ENCODE assay signal across 1 cellular context in the genomic region with DNA sequence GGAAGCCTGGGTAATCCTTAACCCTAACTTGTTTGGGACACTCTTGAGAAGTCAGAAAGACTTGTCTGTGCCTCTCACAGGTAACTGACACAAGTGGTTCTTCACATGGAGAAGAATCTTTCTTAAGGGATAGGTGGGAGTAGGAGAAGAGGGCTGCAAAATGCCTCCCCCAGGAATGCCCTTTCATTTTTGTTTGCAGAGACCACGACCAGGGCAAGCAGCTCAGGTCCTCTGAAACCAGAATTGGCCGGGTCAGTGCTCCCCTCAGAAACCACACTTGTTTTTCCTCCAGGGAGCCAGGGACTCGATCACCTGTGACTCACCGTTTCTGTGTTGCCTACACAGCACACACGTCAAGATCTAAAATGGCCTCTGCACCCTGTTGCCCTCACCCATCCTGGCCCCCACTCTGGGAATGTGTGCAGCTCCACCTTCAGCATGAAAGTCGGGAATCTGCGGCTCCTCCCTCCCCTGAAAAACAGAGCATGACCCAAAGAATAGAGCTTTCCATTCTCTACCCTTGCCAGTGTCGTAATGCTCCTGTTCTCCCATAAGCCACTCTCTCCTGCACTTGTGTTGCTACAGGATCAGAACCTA.
TF ChIP-seq lines count a peak whose summit lies in the region.

No MANE protein-coding gene starts in this region.

TF ChIP-seq in HepG2, 621 proteins besides CTCF, POLR2A, EP300 and RAD21 (continued from another document and continues in another):
- TF ChIP-seq ETV6 (CRISPR knock-in tag; conservative IDR thresholded peaks at IDR 0.05) (no peak), SALL2 (CRISPR knock-in tag; IDR thresholded peaks at IDR 0.05) (no peak), MAFF (IDR thresholded peaks at IDR 0.05; ENCODE audit: low read depth, low read length) (0 out of 2 replicates have a peak, but pooled peaks have one; percentile 17), TOE1 (CRISPR knock-in tag; IDR thresholded peaks at IDR 0.05) (no peak), ZNF337 (CRISPR knock-in tag; IDR thresholded peaks at IDR 0.05; ENCODE audit: borderline replicate concordance, low read depth) (no peak), ASH2L (IDR thresholded peaks at IDR 0.05; ENCODE audit: insufficient read length, low read depth, low read length) (peak; percentile 60), MTA3 (CRISPR knock-in tag; IDR thresholded peaks at IDR 0.05) (no peak), ZNF572 (CRISPR knock-in tag; IDR thresholded peaks at IDR 0.05) (no peak), CCAR2 (optimal IDR thresholded peaks at IDR 0.05; ENCODE audit: low read depth, low read length) (no peak), ZNF878 (CRISPR knock-in tag; IDR thresholded peaks at IDR 0.05) (peak; percentile 75; the same call in 1 of the 2 replicates), ZNF460 (CRISPR knock-in tag; IDR thresholded peaks at IDR 0.05; ENCODE audit: borderline replicate concordance) (no peak), NR3C1 (CRISPR knock-in tag; IDR thresholded peaks at IDR 0.05) (no peak), SNAPC4 (CRISPR knock-in tag; IDR thresholded peaks at IDR 0.05) (no peak), TOPORS (CRISPR knock-in tag; IDR thresholded peaks at IDR 0.05) (no peak), MLLT10 (CRISPR knock-in tag; IDR thresholded peaks at IDR 0.05) (no peak), DPF2 (CRISPR knock-in tag; IDR thresholded peaks at IDR 0.05; ENCODE audit: borderline replicate concordance, low read depth) (peak; percentile 45; the same call in 1 of the 2 replicates), MBNL3 (CRISPR knock-in tag; conservative IDR thresholded peaks at IDR 0.05) (no peak), ZNF607 (CRISPR knock-in tag; IDR thresholded peaks at IDR 0.05; ENCODE audit: borderline replicate concordance) (peak; percentile 49; the same call in 1 of the 2 replicates), POLR2AphosphoS2 (IDR thresholded peaks at IDR 0.05; ENCODE audit: low read depth, low read length) (no peak), POGK (CRISPR knock-in tag; conservative IDR thresholded peaks at IDR 0.05) (no peak), PRDM4 (CRISPR knock-in tag; IDR thresholded peaks at IDR 0.05; ENCODE audit: borderline replicate concordance) (no peak), DMAP1 (CRISPR knock-in tag; IDR thresholded peaks at IDR 0.05) (no peak), NR2F6 (IDR thresholded peaks at IDR 0.05) (0 out of 2 replicates have a peak, but pooled peaks have one; percentile 50), NR2F6 (CRISPR knock-in tag; IDR thresholded peaks at IDR 0.05) (peak; percentile 79), SP2 (CRISPR knock-in tag; IDR thresholded peaks at IDR 0.05) (no peak), ZNF17 (CRISPR knock-in tag; IDR thresholded peaks at IDR 0.05) (no peak), JUNB (CRISPR knock-in tag; IDR thresholded peaks at IDR 0.05; ENCODE audit: borderline replicate concordance) (no peak), GTF2F1 (IDR thresholded peaks at IDR 0.05; ENCODE audit: low read length) (no peak), MTERF4 (CRISPR knock-in tag; IDR thresholded peaks at IDR 0.05) (no peak), TBX3 (IDR thresholded peaks at IDR 0.05; ENCODE audit: borderline replicate concordance) (no peak), ATF6 (CRISPR knock-in tag; conservative IDR thresholded peaks at IDR 0.05) (no peak)
- TF ChIP-seq, protein P1, sequence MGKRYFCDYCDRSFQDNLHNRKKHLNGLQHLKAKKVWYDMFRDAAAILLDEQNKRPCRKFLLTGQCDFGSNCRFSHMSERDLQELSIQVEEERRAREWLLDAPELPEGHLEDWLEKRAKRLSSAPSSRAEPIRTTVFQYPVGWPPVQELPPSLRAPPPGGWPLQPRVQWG (CRISPR knock-in tag; IDR thresholded peaks at IDR 0.05; ENCODE audit: borderline replicate concordance, low read depth) = peak; percentile 83; the same call in 1 of the 2 replicates
- TF ChIP-seq, protein P2, sequence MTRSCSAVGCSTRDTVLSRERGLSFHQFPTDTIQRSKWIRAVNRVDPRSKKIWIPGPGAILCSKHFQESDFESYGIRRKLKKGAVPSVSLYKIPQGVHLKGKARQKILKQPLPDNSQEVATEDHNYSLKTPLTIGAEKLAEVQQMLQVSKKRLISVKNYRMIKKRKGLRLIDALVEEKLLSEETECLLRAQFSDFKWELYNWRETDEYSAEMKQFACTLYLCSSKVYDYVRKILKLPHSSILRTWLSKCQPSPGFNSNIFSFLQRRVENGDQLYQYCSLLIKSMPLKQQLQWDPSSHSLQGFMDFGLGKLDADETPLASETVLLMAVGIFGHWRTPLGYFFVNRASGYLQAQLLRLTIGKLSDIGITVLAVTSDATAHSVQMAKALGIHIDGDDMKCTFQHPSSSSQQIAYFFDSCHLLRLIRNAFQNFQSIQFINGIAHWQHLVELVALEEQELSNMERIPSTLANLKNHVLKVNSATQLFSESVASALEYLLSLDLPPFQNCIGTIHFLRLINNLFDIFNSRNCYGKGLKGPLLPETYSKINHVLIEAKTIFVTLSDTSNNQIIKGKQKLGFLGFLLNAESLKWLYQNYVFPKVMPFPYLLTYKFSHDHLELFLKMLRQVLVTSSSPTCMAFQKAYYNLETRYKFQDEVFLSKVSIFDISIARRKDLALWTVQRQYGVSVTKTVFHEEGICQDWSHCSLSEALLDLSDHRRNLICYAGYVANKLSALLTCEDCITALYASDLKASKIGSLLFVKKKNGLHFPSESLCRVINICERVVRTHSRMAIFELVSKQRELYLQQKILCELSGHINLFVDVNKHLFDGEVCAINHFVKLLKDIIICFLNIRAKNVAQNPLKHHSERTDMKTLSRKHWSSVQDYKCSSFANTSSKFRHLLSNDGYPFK (CRISPR knock-in tag; IDR thresholded peaks at IDR 0.05; ENCODE audit: borderline replicate concordance) = no peak; the same call in 1 of the 2 replicates
- TF ChIP-seq, protein P3, sequence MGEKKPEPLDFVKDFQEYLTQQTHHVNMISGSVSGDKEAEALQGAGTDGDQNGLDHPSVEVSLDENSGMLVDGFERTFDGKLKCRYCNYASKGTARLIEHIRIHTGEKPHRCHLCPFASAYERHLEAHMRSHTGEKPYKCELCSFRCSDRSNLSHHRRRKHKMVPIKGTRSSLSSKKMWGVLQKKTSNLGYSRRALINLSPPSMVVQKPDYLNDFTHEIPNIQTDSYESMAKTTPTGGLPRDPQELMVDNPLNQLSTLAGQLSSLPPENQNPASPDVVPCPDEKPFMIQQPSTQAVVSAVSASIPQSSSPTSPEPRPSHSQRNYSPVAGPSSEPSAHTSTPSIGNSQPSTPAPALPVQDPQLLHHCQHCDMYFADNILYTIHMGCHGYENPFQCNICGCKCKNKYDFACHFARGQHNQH (CRISPR knock-in tag; IDR thresholded peaks at IDR 0.05) = peak; percentile 60
- TF ChIP-seq, protein P4, sequence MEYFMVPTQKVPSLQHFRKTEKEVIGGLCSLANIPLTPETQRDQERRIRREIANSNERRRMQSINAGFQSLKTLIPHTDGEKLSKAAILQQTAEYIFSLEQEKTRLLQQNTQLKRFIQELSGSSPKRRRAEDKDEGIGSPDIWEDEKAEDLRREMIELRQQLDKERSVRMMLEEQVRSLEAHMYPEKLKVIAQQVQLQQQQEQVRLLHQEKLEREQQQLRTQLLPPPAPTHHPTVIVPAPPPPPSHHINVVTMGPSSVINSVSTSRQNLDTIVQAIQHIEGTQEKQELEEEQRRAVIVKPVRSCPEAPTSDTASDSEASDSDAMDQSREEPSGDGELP (IDR thresholded peaks at IDR 0.05; ENCODE audit: borderline replicate concordance, low read depth) = peak; percentile 80; the same call in 1 of the 2 replicates
- TF ChIP-seq, protein P5, sequence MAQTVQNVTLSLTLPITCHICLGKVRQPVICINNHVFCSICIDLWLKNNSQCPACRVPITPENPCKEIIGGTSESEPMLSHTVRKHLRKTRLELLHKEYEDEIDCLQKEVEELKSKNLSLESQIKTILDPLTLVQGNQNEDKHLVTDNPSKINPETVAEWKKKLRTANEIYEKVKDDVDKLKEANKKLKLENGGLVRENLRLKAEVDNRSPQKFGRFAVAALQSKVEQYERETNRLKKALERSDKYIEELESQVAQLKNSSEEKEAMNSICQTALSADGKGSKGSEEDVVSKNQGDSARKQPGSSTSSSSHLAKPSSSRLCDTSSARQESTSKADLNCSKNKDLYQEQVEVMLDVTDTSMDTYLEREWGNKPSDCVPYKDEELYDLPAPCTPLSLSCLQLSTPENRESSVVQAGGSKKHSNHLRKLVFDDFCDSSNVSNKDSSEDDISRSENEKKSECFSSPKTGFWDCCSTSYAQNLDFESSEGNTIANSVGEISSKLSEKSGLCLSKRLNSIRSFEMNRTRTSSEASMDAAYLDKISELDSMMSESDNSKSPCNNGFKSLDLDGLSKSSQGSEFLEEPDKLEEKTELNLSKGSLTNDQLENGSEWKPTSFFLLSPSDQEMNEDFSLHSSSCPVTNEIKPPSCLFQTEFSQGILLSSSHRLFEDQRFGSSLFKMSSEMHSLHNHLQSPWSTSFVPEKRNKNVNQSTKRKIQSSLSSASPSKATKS (CRISPR knock-in tag; IDR thresholded peaks at IDR 0.05) = no peak
